In genomic region chr12:13044859-13045384, GRCh38 we compare ENCODE assay signal across 8 cellular contexts. TPM values are rescaled to one million over a fixed set of nuclear protein-coding genes. Genes with fewer than 3 reads are reported as not detected.
DNase-seq lines count a peak whose midpoint lies in the region; ATAC-seq and TF ChIP-seq lines count a peak whose summit lies in the region.

No MANE protein-coding gene starts in this region.

- no peak overlapping the region for H3K27ac ChIP-seq in AG04450 (ENCODE audit: low read depth, low read length)

- H3K4me1 ChIP-seq in mucosa of descending colon (ENCODE audit: low read depth), result peaks cover 8% of the 10 kb centered on the region

- CTCF ChIA-PET in AG04450 (lab: Charles Lee), result interaction anchor here (0.6 to 5.1 kb wide), 8 partner anchors 15 to 1122 kb away, joined by 3 to 35 read pairs (median 4); no protein-coding TSS in a partner anchor
- CTCF ChIA-PET in MCF 10A (lab: Yijun Ruan, JAX), result interaction anchor here (0.6 to 1.9 kb wide), 11 partner anchors 14 to 1949 kb away, joined by 3 to 5 read pairs (median 3); no protein-coding TSS in a partner anchor

- peak overlapping the region; percentile 96 for H3K4me3 ChIP-seq in AG04450 (ENCODE audit: low read depth, low read length)
- H3K4me3 ChIP-seq in HFF-Myc (replicated peaks; ENCODE audit: low read depth, low read length), result peak overlapping the region; percentile 89
- peak overlapping the region; percentile 59 for H3K4me3 ChIP-seq in mucosa of descending colon

- H3K27ac Mint-ChIP-seq in MCF 10A (ENCODE audit: low read depth, unreplicated experiment), result peak overlapping the region; percentile 82

- no peak for ATAC-seq in mucosa of descending colon
- ATAC-seq in GM18907 (IDR thresholded peaks at IDR 0.05; ENCODE audit: unreplicated experiment), result no peak

- H3K4me1 Mint-ChIP-seq in MCF 10A (ENCODE audit: insufficient read depth, unreplicated experiment), result peaks cover 6% of the 10 kb centered on the region

- H3K9me3 ChIP-seq in AG04450 (ENCODE audit: control insufficient read depth, insufficient read depth, low read length) (no peaks in the 10 kb centered on the region; the same call in 1 of the 2 replicates), mucosa of descending colon (no peaks in the 10 kb centered on the region)

- TF ChIP-seq CTCF in AG04450 (IDR thresholded peaks at IDR 0.05; ENCODE audit: low read depth, low read length), result no peak
- no peak for TF ChIP-seq CTCF in HFF-Myc (IDR thresholded peaks at IDR 0.05; ENCODE audit: low read depth, low read length, missing control alignments)
- TF ChIP-seq CTCF in MCF 10A (IDR thresholded peaks at IDR 0.05; ENCODE audit: unreplicated experiment), result no peak
- no peak for TF ChIP-seq CTCF in mucosa of descending colon (IDR thresholded peaks at IDR 0.05)

- intact Hi-C loops in MCF 10A (cut with micrococcal nuclease) (loop anchor here (5.0 kb wide), 1 partner anchor 52 kb away; no protein-coding TSS in a partner anchor), mucosa of descending colon (cut with DNase I, micrococcal nuclease) (no loop called here)

- H3K27me3 Mint-ChIP-seq in MCF 10A (ENCODE audit: insufficient read depth, unreplicated experiment), result no peaks in the 10 kb centered on the region

- no peaks in the 10 kb centered on the region for H3K36me3 Mint-ChIP-seq in MCF 10A (ENCODE audit: insufficient read depth, unreplicated experiment)

- no peak for DNase-seq in AG04450 (ENCODE audit: low read depth, low spot score)
- DNase-seq in HFF-Myc (ENCODE audit: extremely low read depth, low read depth), result no peak
- peak; percentile 3 for DNase-seq in MCF 10A (ENCODE audit: unreplicated experiment)
- no peak for DNase-seq in mucosa of descending colon
- no peak for DNase-seq in NCI-H2081 (lab: John Stamatoyannopoulos, UW)
- no peak for DNase-seq in retina
- no peak for DNase-seq in NK-92 treated with Interleukin-12 subunit alpha and Interleukin-12 subunit beta, amount 100 ng/mL, for 24 hours (lab: John Stamatoyannopoulos, UW)

- no TSS peak for BruUV-seq in MCF 10A (replicated peaks; lab: Mats Ljungman, UMichigan)

- H3K27me3 ChIP-seq in AG04450 (ENCODE audit: control insufficient read depth, insufficient read depth, low read length), result no peaks in the 10 kb centered on the region

- POLR2A ChIA-PET in AG04450 (lab: Yijun Ruan, JAX) (interaction anchor here (0.6 to 0.8 kb wide), 4 partner anchors 91 to 1317 kb away, joined by 4 to 5 read pairs (median 4); no protein-coding TSS in a partner anchor), MCF 10A (lab: Yijun Ruan, JAX) (interaction anchor here (0.6 to 2.1 kb wide), 9 partner anchors 10 to 181 kb away, joined by 3 to 13 read pairs (median 3); no protein-coding TSS in a partner anchor)

- peak overlapping the region; percentile 85 for H3K4me3 Mint-ChIP-seq in MCF 10A (ENCODE audit: unreplicated experiment)

- no peaks in the 10 kb centered on the region for H3K9me3 Mint-ChIP-seq in MCF 10A (ENCODE audit: unreplicated experiment)

- H3K36me3 ChIP-seq in mucosa of descending colon (ENCODE audit: low read depth), result no peaks in the 10 kb centered on the region

RNA-seq across cellular contexts. Expression of gene FAM234B, which starts 0.7 kb away (rescaled TPM):
- polyA plus RNA-seq in AG04450 (2011; rRNA removed), result 6.1 and 7.3 TPM in 2 replicates
- polyA minus RNA-seq in AG04450 (2011; rRNA and poly(A)+ RNA removed), result 17.2 TPM in 2 replicates
- 5.4 and 5.7 TPM in 2 replicates for total RNA-seq in MCF 10A (2022)
- total RNA-seq in mucosa of descending colon, result 1 to 10 TPM; 1.4 to 3.4 (median 1.9) TPM

RNA-seq across cellular contexts. Expression of gene HEBP1, which starts 44.9 kb away (rescaled TPM):
- polyA plus RNA-seq in AG04450 (2011; rRNA removed), result 57.7 and 76.3 TPM in 2 replicates
- polyA minus RNA-seq in AG04450 (2011; rRNA and poly(A)+ RNA removed), result 51.4 and 68.3 TPM in 2 replicates
- total RNA-seq in MCF 10A (2022), result 30.8 and 31.2 TPM in 2 replicates
- 10 to 100 TPM; 46.0 to 68.1 (median 62.1) TPM for total RNA-seq in mucosa of descending colon

RNA-seq across cellular contexts. Expression of gene GSG1, which starts 58.5 kb away (rescaled TPM):
- 1.6 and 1.7 TPM in 2 replicates for polyA plus RNA-seq in AG04450 (2011; rRNA removed)
- polyA minus RNA-seq in AG04450 (2011; rRNA and poly(A)+ RNA removed), result 1.0 and 2.3 TPM in 2 replicates
- total RNA-seq in MCF 10A (2022) (not detected in 2 replicates), mucosa of descending colon (not detected)
